In the genomic region with DNA sequence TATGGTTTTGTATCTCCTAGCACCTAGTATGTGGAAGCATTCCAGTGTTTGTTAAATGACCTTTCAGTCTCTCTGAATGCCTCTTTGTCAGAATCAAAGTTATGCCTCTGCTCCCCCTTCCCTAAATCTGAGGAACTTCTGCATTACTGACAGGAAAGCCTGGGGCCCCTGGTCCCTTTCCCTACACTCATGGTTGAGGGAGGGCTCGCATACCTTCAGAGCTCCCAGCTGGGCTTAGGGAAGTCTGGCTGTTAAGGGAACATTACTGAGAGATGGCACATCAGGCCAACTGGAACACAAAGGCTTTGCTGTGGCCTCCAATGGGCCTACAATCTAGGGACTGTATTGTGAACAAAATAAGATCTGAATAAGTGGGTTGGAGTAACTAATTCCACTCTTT, we compare ENCODE assay signal across 13 cellular contexts. TPM values are rescaled to one million over a fixed set of nuclear protein-coding genes. Genes with fewer than 3 reads are reported as not detected.
DNase-seq lines count a peak whose midpoint lies in the region; ATAC-seq and TF ChIP-seq lines count a peak whose summit lies in the region.
"Had no signal": no experiment of that assay in that cellular context is flagged by ENCODE, and none has a peak within 500 bp of the region (broad histone marks: within the 10 kb centered on the region; RNA-seq: fewer than 3 reads in every experiment).

No MANE protein-coding gene starts in this region.

- CTCF ChIA-PET in activated CD4-positive, alpha-beta memory T cell treated with anti-CD3 and anti-CD28 coated beads, Interleukin-2, amount 10 ng/mL, durations not matched to agents 7 days and 5 days (lab: Charles Lee): interaction anchor here (1.6 kb wide), 1 partner anchor 12 kb away, joined by 5 read pairs; no protein-coding TSS in a partner anchor

- H3K27me3 Mint-ChIP-seq in stimulated activated naive CD8-positive, alpha-beta T cell treated with anti-CD3 and anti-CD28 coated beads, Interleukin-15, Interleukin-2, amounts not matched to agents 100 ng/mL and 50 ng/mL, for 24 hours: no peaks in the 10 kb centered on the region
- H3K27me3 Mint-ChIP-seq in activated CD4-positive, alpha-beta memory T cell treated with anti-CD3 and anti-CD28 coated beads, Interleukin-2, amount 10 ng/mL, durations not matched to agents 7 days and 5 days: no peaks in the 10 kb centered on the region
- no peaks in the 10 kb centered on the region for H3K27me3 Mint-ChIP-seq in mesothelial cell of epicardium (ENCODE audit: low read depth)

- peak overlapping the region; percentile 77 for H3K27ac Mint-ChIP-seq in stimulated activated naive CD8-positive, alpha-beta T cell treated with anti-CD3 and anti-CD28 coated beads, Interleukin-15, Interleukin-2, amounts not matched to agents 100 ng/mL and 50 ng/mL, for 24 hours
- peak overlapping the region; percentile 7 for H3K27ac Mint-ChIP-seq in activated CD4-positive, alpha-beta memory T cell treated with anti-CD3 and anti-CD28 coated beads, Interleukin-2, amount 10 ng/mL, durations not matched to agents 7 days and 5 days
- peak overlapping the region; percentile 67 for H3K27ac Mint-ChIP-seq in mesothelial cell of epicardium

- no peaks in the 10 kb centered on the region for H3K9me3 Mint-ChIP-seq in stimulated activated naive CD8-positive, alpha-beta T cell treated with anti-CD3 and anti-CD28 coated beads, Interleukin-15, Interleukin-2, amounts not matched to agents 100 ng/mL and 50 ng/mL, for 24 hours
- no peaks in the 10 kb centered on the region for H3K9me3 Mint-ChIP-seq in activated CD4-positive, alpha-beta memory T cell treated with anti-CD3 and anti-CD28 coated beads, Interleukin-2, amount 10 ng/mL, durations not matched to agents 7 days and 5 days
- H3K9me3 Mint-ChIP-seq in mesothelial cell of epicardium: no peaks in the 10 kb centered on the region

- no peak for DNase-seq in stimulated activated naive CD8-positive, alpha-beta T cell treated with anti-CD3 and anti-CD28 coated beads, Interleukin-15, Interleukin-2, amounts not matched to agents 100 U/mL and 50 U/mL, for 24 hours
- no peak for DNase-seq in activated CD4-positive, alpha-beta memory T cell treated with anti-CD3 and anti-CD28 coated beads, Interleukin-2, amount 10 ng/mL, durations not matched to agents 7 days and 5 days
- DNase-seq in mesothelial cell of epicardium (ENCODE audit: low spot score in 2 of 2, unreplicated experiment in 2 of 2) (no peak), erythroblast (lab: John Stamatoyannopoulos, UW) (no peak), COR-L47 (lab: John Stamatoyannopoulos, UW) (no peak)
- DNase-seq: hypothalamus; NCI-H524; stimulated activated CD4-positive, alpha-beta T cell treated with anti-CD3 and anti-CD28 coated beads, Interleukin-2, amount 100 ng/mL, for 24 hours had no signal

- POLR2A ChIA-PET in activated CD4-positive, alpha-beta memory T cell treated with anti-CD3 and anti-CD28 coated beads, Interleukin-2, amount 10 ng/mL, durations not matched to agents 7 days and 5 days (lab: Charles Lee): interaction anchor here (0.8 to 1.6 kb wide), 3 partner anchors 9 to 54 kb away, joined by 3 to 6 read pairs (median 4); no protein-coding TSS in a partner anchor

- ATAC-seq in stimulated activated naive CD8-positive, alpha-beta T cell treated with anti-CD3 and anti-CD28 coated beads, Interleukin-15, Interleukin-2, amounts not matched to agents 100 U/mL and 50 U/mL, for 24 hours: no peak
- ATAC-seq in HG03175 (IDR thresholded peaks at IDR 0.05; ENCODE audit: unreplicated experiment) (no peak), GM21576 (IDR thresholded peaks at IDR 0.05; ENCODE audit: unreplicated experiment) (no peak)

- peak overlapping the region; percentile 35 for H3K4me3 Mint-ChIP-seq in stimulated activated naive CD8-positive, alpha-beta T cell treated with anti-CD3 and anti-CD28 coated beads, Interleukin-15, Interleukin-2, amounts not matched to agents 100 ng/mL and 50 ng/mL, for 24 hours
- H3K4me3 Mint-ChIP-seq in activated CD4-positive, alpha-beta memory T cell treated with anti-CD3 and anti-CD28 coated beads, Interleukin-2, amount 10 ng/mL, durations not matched to agents 7 days and 5 days: no peak overlapping the region
- H3K4me3 Mint-ChIP-seq in mesothelial cell of epicardium: no peak overlapping the region

- TF ChIP-seq POLR2A in erythroblast (IDR thresholded peaks at IDR 0.05; ENCODE audit: low read length): no peak

- H3K36me3 Mint-ChIP-seq in stimulated activated naive CD8-positive, alpha-beta T cell treated with anti-CD3 and anti-CD28 coated beads, Interleukin-15, Interleukin-2, amounts not matched to agents 100 ng/mL and 50 ng/mL, for 24 hours (ENCODE audit: low read depth): peaks cover 87% of the 10 kb centered on the region
- peaks cover 83% of the 10 kb centered on the region for H3K36me3 Mint-ChIP-seq in activated CD4-positive, alpha-beta memory T cell treated with anti-CD3 and anti-CD28 coated beads, Interleukin-2, amount 10 ng/mL, durations not matched to agents 7 days and 5 days (ENCODE audit: low read depth)
- H3K36me3 Mint-ChIP-seq in mesothelial cell of epicardium: peaks cover 20% of the 10 kb centered on the region

- no peak for TF ChIP-seq CTCF in mesothelial cell of epicardium (IDR thresholded peaks at IDR 0.05; ENCODE audit: unreplicated experiment)

- peaks cover 60% of the 10 kb centered on the region for H3K4me1 Mint-ChIP-seq in stimulated activated naive CD8-positive, alpha-beta T cell treated with anti-CD3 and anti-CD28 coated beads, Interleukin-15, Interleukin-2, amounts not matched to agents 100 ng/mL and 50 ng/mL, for 24 hours (ENCODE audit: low read depth)
- peaks cover 58% of the 10 kb centered on the region for H3K4me1 Mint-ChIP-seq in activated CD4-positive, alpha-beta memory T cell treated with anti-CD3 and anti-CD28 coated beads, Interleukin-2, amount 10 ng/mL, durations not matched to agents 7 days and 5 days
- H3K4me1 Mint-ChIP-seq in mesothelial cell of epicardium: peaks cover 34% of the 10 kb centered on the region

RNA-seq across cellular contexts. Expression of a gene that starts 10.3 kb away (rescaled TPM):
- total RNA-seq in activated CD4-positive, alpha-beta memory T cell treated with anti-CD3 and anti-CD28 coated beads, Interleukin-2, amount 10 ng/mL, durations not matched to agents 7 days and 5 days: 1,000 to 10,000 TPM; 1,064 to 1,081 TPM
- total RNA-seq in mesothelial cell of epicardium: 424 to 453 TPM (median 452 TPM) in 3 replicates

RNA-seq across cellular contexts. Expression of a gene that starts 23.1 kb away (rescaled TPM):
- not detected for total RNA-seq in activated CD4-positive, alpha-beta memory T cell treated with anti-CD3 and anti-CD28 coated beads, Interleukin-2, amount 10 ng/mL, durations not matched to agents 7 days and 5 days
- total RNA-seq in mesothelial cell of epicardium: 2.0 to 3.5 TPM (median 2.6 TPM) in 3 replicates
- total RNA-seq: lung microvascular endothelial cell, RPMI7951 had no signal

RNA-seq across cellular contexts. Expression of a gene that starts 51.7 kb away (rescaled TPM):
- 10 to 100 TPM; 58.8 to 65.0 TPM for total RNA-seq in activated CD4-positive, alpha-beta memory T cell treated with anti-CD3 and anti-CD28 coated beads, Interleukin-2, amount 10 ng/mL, durations not matched to agents 7 days and 5 days
- 127 to 138 TPM (median 134 TPM) in 3 replicates for total RNA-seq in mesothelial cell of epicardium

Comparison
In these comparisons a context has a peak if more than half of its experiments do, and no peak if none do; other contexts are left out.
1. H3K27ac Mint-ChIP-seq: peak in every context shown above with its lines; median percentile 77 in stimulated activated naive CD8-positive, alpha-beta T cell treated with anti-CD3 and anti-CD28 coated beads, Interleukin-15, Interleukin-2, amounts not matched to agents 100 ng/mL and 50 ng/mL, for 24 hours; 67 in mesothelial cell of epicardium; 7 in activated CD4-positive, alpha-beta memory T cell treated with anti-CD3 and anti-CD28 coated beads, Interleukin-2, amount 10 ng/mL, durations not matched to agents 7 days and 5 days.